ENCODE assay signal across 10 cellular contexts in genomic region chr1:6464514-6464836, GRCh38. TPM values are rescaled to one million over a fixed set of nuclear protein-coding genes. Genes with fewer than 3 reads are reported as not detected.
A peak's percentile ranks its signal among the peaks of the same experiment; 100 is the strongest.
DNase-seq lines count a peak whose midpoint lies in the region; ATAC-seq and TF ChIP-seq lines count a peak whose summit lies in the region.
"Had no signal": no experiment of that assay in that cellular context is flagged by ENCODE, and none has a peak within 500 bp of the region (broad histone marks: within the 10 kb centered on the region; RNA-seq: fewer than 3 reads in every experiment).

No MANE protein-coding gene starts in this region.

- H3K79me2 ChIP-seq in HCT116 (ENCODE audit: insufficient read depth, low read length) = no peaks in the 10 kb centered on the region

- POLR2A ChIA-PET in HCT116 (lab: Charles Lee) (no interaction called here), RWPE1 (lab: Yijun Ruan, JAX; ENCODE audit: low non-redundant PET) (no interaction called here)

- H3K27me3 Mint-ChIP-seq in progenitor cell of endocrine pancreas = no peaks in the 10 kb centered on the region

- H4K20me1 ChIP-seq in HCT116 (ENCODE audit: insufficient read depth) = no peaks in the 10 kb centered on the region

- peaks cover 24% of the 10 kb centered on the region for H3K36me3 Mint-ChIP-seq in progenitor cell of endocrine pancreas (ENCODE audit: insufficient read depth)

- no peaks in the 10 kb centered on the region for H3K9me3 ChIP-seq in HCT116 (ENCODE audit: control insufficient read depth in 1 of 2, insufficient read depth in 1 of 2, low read depth in 1 of 2, low read length in 2 of 2)

- H3K27me3 ChIP-seq in HCT116 (ENCODE audit: insufficient read depth, low read length) (no peaks in the 10 kb centered on the region), brain microvascular endothelial cell (replicated peaks) (peaks cover 3% of the 10 kb centered on the region)

- no peaks in the 10 kb centered on the region for H3K9me2 ChIP-seq in HCT116 (ENCODE audit: insufficient read depth)

- no peak overlapping the region for H3K9ac ChIP-seq in HCT116 (ENCODE audit: low read length)

- no peak overlapping the region for H2AFZ ChIP-seq in HCT116 (ENCODE audit: low read depth, low read length, poor library complexity, severe bottlenecking)

- no TSS peak for BruUV-seq in HCT116 (replicated peaks; lab: Mats Ljungman, UMichigan)

- TF ChIP-seq POLR2A in HCT116 (IDR thresholded peaks at IDR 0.05; ENCODE audit: borderline replicate concordance, extremely low read depth, insufficient read depth, insufficient read length) = no peak

- RAD21 ChIA-PET in HCT116 (lab: Charles Lee; ENCODE audit: low non-redundant PET in 1 of 2, low total read pairs in 2 of 2, uncharacterized antibody in 2 of 2, unreplicated experiment in 2 of 2) = no interaction called here

- TF ChIP-seq RAD21 in HCT116 (IDR thresholded peaks at IDR 0.05; ENCODE audit: low read depth) = no peak

- no peak overlapping the region for H3K4me2 ChIP-seq in HCT116 (ENCODE audit: low read length)

- H3K9me3 Mint-ChIP-seq in progenitor cell of endocrine pancreas (ENCODE audit: low read depth) = no peaks in the 10 kb centered on the region

- H3K27ac Mint-ChIP-seq in progenitor cell of endocrine pancreas = peak overlapping the region; percentile 18

- H3K27ac ChIP-seq in HCT116 (ENCODE audit: low read depth, low read length) (peak overlapping the region; percentile 2; the same call in 1 of the 2 replicates), RWPE1 (peak overlapping the region; percentile 52), brain microvascular endothelial cell (no peak overlapping the region)
- H3K27ac ChIP-seq: dorsolateral prefrontal cortex had no signal

- no peak for DNase-seq in HCT116 (ENCODE audit: low read depth, low spot score)
- no peak for DNase-seq in RWPE1 (ENCODE audit: low spot score)
- no peak for DNase-seq in brain microvascular endothelial cell
- no peak for DNase-seq in progenitor cell of endocrine pancreas (ENCODE audit: low spot score, unreplicated experiment)
- no peak for DNase-seq in NCI-H146 treated with DMSO at 0.1 percent for 48 hours (lab: John Stamatoyannopoulos, UW; ENCODE audit: unreplicated experiment)
- DNase-seq: NCI-H1048 had no signal

- peaks cover 3 to 10% of the 10 kb centered on the region in 2 experiments; a peak in 3 of 4 replicates for H3K4me1 ChIP-seq in HCT116 (ENCODE audit: control insufficient read depth in 1 of 2, insufficient read depth in 2 of 2, low read length in 2 of 2)

- H3K36me3 ChIP-seq in HCT116 (ENCODE audit: control insufficient read depth in 1 of 2, insufficient read depth in 2 of 2, low read length in 2 of 2) (peaks cover 5 to 17% of the 10 kb centered on the region in 2 experiments; a peak in 1 of 4 replicates), brain microvascular endothelial cell (replicated peaks) (peaks cover 32% of the 10 kb centered on the region)

- in situ Hi-C loops in brain microvascular endothelial cell (cut with HindIII; ENCODE audit: low pct_ligation_motif_present, low sequenced_read_pairs) = no loop called here

- H3K4me3 ChIP-seq in HCT116 (replicated peaks in 1 of 2; ENCODE audit: low read depth in 1 of 2, low read length in 2 of 2) (no peak overlapping the region), brain microvascular endothelial cell (ENCODE audit: low read depth, low read length) (no peak overlapping the region)
- H3K4me3 ChIP-seq: dorsolateral prefrontal cortex had no signal

- H3K4me1 Mint-ChIP-seq in progenitor cell of endocrine pancreas (ENCODE audit: low read depth) = no peaks in the 10 kb centered on the region

- intact Hi-C loops in HCT116 (cut with micrococcal nuclease) = no loop called here

- no peak overlapping the region for H3K4me3 Mint-ChIP-seq in progenitor cell of endocrine pancreas (ENCODE audit: low read depth)

- CTCF ChIA-PET in HCT116 (lab: Charles Lee) = interaction anchor here (1.0 to 1.3 kb wide), 2 partner anchors 8 to 24 kb away, joined by 3 to 4 read pairs; no protein-coding TSS in a partner anchor
- CTCF ChIA-PET in RWPE1 (lab: Yijun Ruan, JAX) = no interaction called here

- ATAC-seq in HCT116 = peak; percentile 72
- ATAC-seq in GM18907 (IDR thresholded peaks at IDR 0.05; ENCODE audit: unreplicated experiment) = no peak
- no peak for ATAC-seq in HG03108 (IDR thresholded peaks at IDR 0.05; ENCODE audit: unreplicated experiment)
- no peak for ATAC-seq in HG02610 (IDR thresholded peaks at IDR 0.05; ENCODE audit: unreplicated experiment)

- peak in 1 of 3 experiments; percentile 22; a peak in 1 of 6 replicates for TF ChIP-seq CTCF in HCT116 (IDR thresholded peaks at IDR 0.05 in 2 of 3, conservative IDR thresholded peaks at IDR 0.05 in 1 of 3; ENCODE audit: borderline replicate concordance in 1 of 3, insufficient read depth in 1 of 3, low read depth in 2 of 3, low read length in 2 of 3)
- no peak for TF ChIP-seq CTCF in RWPE1 (conservative IDR thresholded peaks at IDR 0.05; ENCODE audit: low read depth)
- TF ChIP-seq CTCF in brain microvascular endothelial cell (IDR thresholded peaks at IDR 0.05; ENCODE audit: low read depth, low read length, missing control alignments) = peak; percentile 6
- TF ChIP-seq CTCF in progenitor cell of endocrine pancreas (IDR thresholded peaks at IDR 0.05; ENCODE audit: unreplicated experiment) = no peak

TF ChIP-seq in HCT116, 20 proteins besides CTCF, POLR2A, EP300 and RAD21:
- TF ChIP-seq SIN3A (IDR thresholded peaks at IDR 0.05; ENCODE audit: low read depth) (no peak), SRF (IDR thresholded peaks at IDR 0.05; ENCODE audit: low read depth) (no peak), MAX (IDR thresholded peaks at IDR 0.05) (no peak), FOSL1 (IDR thresholded peaks at IDR 0.05; ENCODE audit: low read depth) (no peak), ZFX (IDR thresholded peaks at IDR 0.05) (no peak), POLR2AphosphoS5 (IDR thresholded peaks at IDR 0.05; ENCODE audit: low read depth, low read length) (no peak), SP1 (IDR thresholded peaks at IDR 0.05; ENCODE audit: low read depth) (no peak), ZBTB33 (IDR thresholded peaks at IDR 0.05; ENCODE audit: extremely low read depth, insufficient replicate concordance, low read length) (no peak), CEBPB (IDR thresholded peaks at IDR 0.05; ENCODE audit: low read depth) (no peak), REST (IDR thresholded peaks at IDR 0.05; ENCODE audit: low read depth) (no peak), ATF3 (IDR thresholded peaks at IDR 0.05) (no peak)

RNA-seq across cellular contexts. Expression of gene TNFRSF25, which starts 1.5 kb away (rescaled TPM):
- total RNA-seq in HCT116 (2021; ENCODE audit: unreplicated experiment) = 27.5 TPM
- 30.2 and 34.7 TPM in 2 replicates for polyA plus RNA-seq in HCT116 (2012)
- 68.3 and 68.9 TPM in 2 replicates for total RNA-seq in progenitor cell of endocrine pancreas

RNA-seq across cellular contexts. Expression of gene PLEKHG5, which starts 27.0 kb away (rescaled TPM):
- total RNA-seq in HCT116 (2021; ENCODE audit: unreplicated experiment) = 33.0 TPM
- polyA plus RNA-seq in HCT116 (2012) = 27.9 and 32.2 TPM in 2 replicates
- total RNA-seq in progenitor cell of endocrine pancreas = 72.3 and 77.0 TPM in 2 replicates

RNA-seq across cellular contexts. Expression of gene ESPN, which starts 39.9 kb away (rescaled TPM):
- total RNA-seq in HCT116 (2021; ENCODE audit: unreplicated experiment) = 114 TPM
- polyA plus RNA-seq in HCT116 (2012) = 112 and 113 TPM in 2 replicates
- total RNA-seq in progenitor cell of endocrine pancreas = 49.5 and 54.0 TPM in 2 replicates

RNA-seq across cellular contexts. Expression of gene HES2, which starts 44.8 kb away (rescaled TPM):
- total RNA-seq in HCT116 (2021; ENCODE audit: unreplicated experiment) = 8.4 TPM
- 7.9 and 9.6 TPM in 2 replicates for polyA plus RNA-seq in HCT116 (2012)
- total RNA-seq in progenitor cell of endocrine pancreas = 0.07 and 0.12 TPM in 2 replicates
